In genomic region chr6:30913721-30914075, GRCh38 we compare ENCODE assay signal across 8 cellular contexts. TPM values are rescaled to one million over a fixed set of nuclear protein-coding genes. Genes with fewer than 3 reads are reported as not detected.
DNase-seq lines count a peak whose midpoint lies in the region; ATAC-seq and TF ChIP-seq lines count a peak whose summit lies in the region.

No MANE protein-coding gene starts in this region.

- H3K36me3 ChIP-seq in adrenal gland (replicated peaks in 1 of 2) (peaks cover 0 to 53% of the 10 kb centered on the region in 2 donors), testis (ENCODE audit: low read depth, missing control alignments) (no peaks in the 10 kb centered on the region)

- WGBS in adrenal gland, 4 donors = 7 to 27% (median 8%) methylated on average over 6 to 31 of the region's 31 CpGs
- WGBS in testis, 2 donors = 2 to 7% methylated on average over 25 to 28 of the region's 31 CpGs

- H3K27me3 Mint-ChIP-seq in activated T-cell treated with anti-CD3 and anti-CD28 coated beads, Interleukin-2, amount 50 U/mL, for 24 hours = no peaks in the 10 kb centered on the region

- H3K4me1 ChIP-seq in adrenal gland (replicated peaks in 1 of 2) (peaks cover 12 to 33% of the 10 kb centered on the region in 2 donors), testis (peaks cover 28% of the 10 kb centered on the region)

- peak overlapping the region; percentile 94 for H3K27ac Mint-ChIP-seq in activated T-cell treated with anti-CD3 and anti-CD28 coated beads, Interleukin-2, amount 50 U/mL, for 24 hours

- H3K27me3 ChIP-seq in adrenal gland (no peaks in the 10 kb centered on the region), testis (no peaks in the 10 kb centered on the region)

- POLR2A ChIA-PET in GM10248 (lab: Yijun Ruan, JAX) = interaction anchor here (0.6 to 1.3 kb wide), 6 partner anchors 10 to 549 kb away, joined by 3 to 7 read pairs (median 3); no protein-coding TSS in a partner anchor

- peak; percentile 76 for ATAC-seq in left lobe of liver

- peaks cover 92% of the 10 kb centered on the region for H3K36me3 Mint-ChIP-seq in activated T-cell treated with anti-CD3 and anti-CD28 coated beads, Interleukin-2, amount 50 U/mL, for 24 hours (ENCODE audit: low read depth)

- peak overlapping the region; percentile 92 for H3K4me3 Mint-ChIP-seq in activated T-cell treated with anti-CD3 and anti-CD28 coated beads, Interleukin-2, amount 50 U/mL, for 24 hours

- peak overlapping the region in 4 of 5 donors; percentile 67 to 94 (median 86) for H3K27ac ChIP-seq in adrenal gland
- peak overlapping the region; percentile 92 to 93 for H3K27ac ChIP-seq in testis

- TF ChIP-seq CTCF in adrenal gland (IDR thresholded peaks at IDR 0.05) = no peak
- TF ChIP-seq CTCF in testis (IDR thresholded peaks at IDR 0.05) = no peak
- no peak for TF ChIP-seq CTCF in GM10248 (IDR thresholded peaks at IDR 0.05; ENCODE audit: control extremely low read depth, extremely low read depth, low read depth, missing control alignments)

- TF ChIP-seq POLR2A in adrenal gland (IDR thresholded peaks at IDR 0.05) = no peak
- no peak for TF ChIP-seq POLR2A in testis (IDR thresholded peaks at IDR 0.05)

- H3K9me3 Mint-ChIP-seq in activated T-cell treated with anti-CD3 and anti-CD28 coated beads, Interleukin-2, amount 50 U/mL, for 24 hours = no peaks in the 10 kb centered on the region

- peak overlapping the region in 2 of 4 donors; percentile 21 to 77 for H3K4me3 ChIP-seq in adrenal gland
- peak overlapping the region; percentile 56 to 65 for H3K4me3 ChIP-seq in testis

- H3K4me1 Mint-ChIP-seq in activated T-cell treated with anti-CD3 and anti-CD28 coated beads, Interleukin-2, amount 50 U/mL, for 24 hours (ENCODE audit: low read depth) = peaks cover 52% of the 10 kb centered on the region

- no peak for DNase-seq in activated T-cell treated with anti-CD3 and anti-CD28 coated beads, Interleukin-2, amount 50 U/mL, for 24 hours
- no peak for DNase-seq in activated T-cell treated with anti-CD3 and anti-CD28 coated beads, Interleukin-2, amount 50 U/mL, for 48 hours
- DNase-seq in adrenal gland (no peak), left lobe of liver (ENCODE audit: low spot score) (peak; percentile 95), testis (no peak), HPDE6-E6E7 (ENCODE audit: extremely low spot score) (no peak), GM10248 (ENCODE audit: extremely low spot score) (no peak)
- DNase-seq in stimulated activated naive CD4-positive, alpha-beta T cell treated with Interleukin-2 at 50 U/mL for 16 hours (lab: John Stamatoyannopoulos, UW) = no peak

- CTCF ChIA-PET in GM10248 (lab: Yijun Ruan, JAX) = interaction anchor here (0.9 to 7.6 kb wide), 26 partner anchors 9 to 381 kb away, joined by 3 to 115 read pairs (median 10); partner anchors contain the start of genes DDR1 and DHX16

- intact Hi-C loops in adrenal gland (cut with DNase I) = loop anchor here in 1 of 2 donors (5.0 kb wide), 1 partner anchor 36 kb away; no protein-coding TSS in a partner anchor
- intact Hi-C loops in testis (cut with DNase I; ENCODE audit: low total_unique reads) = no loop called here

- H3K9me3 ChIP-seq in adrenal gland (replicated peaks in 1 of 3) = no peaks in the 10 kb centered on the region
- H3K9me3 ChIP-seq in testis = no peaks in the 10 kb centered on the region

RNA-seq across cellular contexts. Expression of gene VARS2, which starts 0.3 kb away (rescaled TPM):
- total RNA-seq in adrenal gland (10 to 100 TPM; 17.1 to 51.6 (median 31.7) TPM), left lobe of liver (28.9 TPM), testis (10 to 100 TPM; 36.5 to 45.5 TPM)
- polyA plus RNA-seq in adrenal gland (10 to 100 TPM; 21.2 to 89.6 (median 55.4) TPM), testis (ENCODE audit: insufficient read depth, low read depth, low replicate concordance) (31.4 TPM)

RNA-seq across cellular contexts. Expression of gene GTF2H4, which starts 5.7 kb away (rescaled TPM):
- 10 to 100 TPM in 6 of 8 donors, 1 to 10 TPM in 2; 3.7 to 48.6 (median 21.8) TPM for total RNA-seq in adrenal gland
- 10 to 100 TPM; 30.8 to 71.9 (median 57.8) TPM for polyA plus RNA-seq in adrenal gland
- 21.7 TPM for total RNA-seq in left lobe of liver
- 10 to 100 TPM; 23.0 to 30.6 TPM for total RNA-seq in testis
- 38.1 TPM for polyA plus RNA-seq in testis (ENCODE audit: insufficient read depth, low read depth, low replicate concordance)

RNA-seq across cellular contexts. Expression of gene SFTA2, which starts 18.3 kb away (rescaled TPM):
- total RNA-seq in adrenal gland = 1 to 10 TPM in 1 of 8 donors, under 1 TPM in 1, not detected in 6; 0.38 to 1.5 TPM
- under 1 TPM in 2 of 3 donors, not detected in 1; 0.20 to 0.24 TPM for polyA plus RNA-seq in adrenal gland
- not detected for total RNA-seq in left lobe of liver
- not detected for total RNA-seq in testis
- 0.94 TPM for polyA plus RNA-seq in testis (ENCODE audit: insufficient read depth, low read depth, low replicate concordance)

RNA-seq across cellular contexts. Expression of gene MUCL3, which starts 27.1 kb away (rescaled TPM):
- total RNA-seq in adrenal gland = not detected
- polyA plus RNA-seq in adrenal gland = under 1 TPM in 2 of 3 donors, not detected in 1; under 0.01 to 0.02 TPM
- total RNA-seq in left lobe of liver = not detected
- total RNA-seq in testis = under 1 TPM in 1 of 2 donors, not detected in 1; 0.19 TPM
- polyA plus RNA-seq in testis (ENCODE audit: insufficient read depth, low read depth, low replicate concordance) = 0.45 TPM

RNA-seq across cellular contexts. Expression of gene DDR1, which starts 29.4 kb away (rescaled TPM):
- total RNA-seq in adrenal gland (100 to 1,000 TPM in 4 of 8 donors, 10 to 100 TPM in 4; 38.5 to 239 (median 105) TPM), left lobe of liver (5.1 TPM), testis (10 to 100 TPM; 94.6 to 97.6 TPM)
- polyA plus RNA-seq in adrenal gland (10 to 100 TPM; 18.0 to 53.3 (median 50.5) TPM), testis (ENCODE audit: insufficient read depth, low read depth, low replicate concordance) (33.8 TPM)
